Comparison of ENCODE assay signal across 24 cellular contexts in genomic region chr3:141959531-141959920, GRCh38.
A peak's percentile ranks its signal among the peaks of the same experiment; 100 is the strongest.
DNase-seq lines count a peak whose midpoint lies in the region; ATAC-seq, FAIRE-seq and TF ChIP-seq lines count a peak whose summit lies in the region.
"Had no signal": no experiment of that assay in that cellular context is flagged by ENCODE, and none has a peak within 500 bp of the region (broad histone marks: within the 10 kb centered on the region; RNA-seq: fewer than 3 reads in every experiment).

No MANE protein-coding gene starts in this region.

- peak overlapping the region; percentile 67 for H3K4ac ChIP-seq in IMR-90 (ENCODE audit: low read depth, low read length)

- H3K4me2 ChIP-seq in IMR-90 (ENCODE audit: low read depth, low read length) (peak overlapping the region; percentile 60), astrocyte (ENCODE audit: low read length) (peak overlapping the region; percentile 81), HepG2 (ENCODE audit: low read depth, low read length) (no peak overlapping the region)

- DNase-seq in IMR-90, result no peak
- DNase-seq in astrocyte (ENCODE audit: low read depth), result no peak
- DNase-seq in HepG2 (ENCODE audit: low spot score), result peak; percentile 15
- no peak for DNase-seq in dermis blood vessel endothelial cell
- no peak for DNase-seq in left lobe of liver (ENCODE audit: low spot score)
- no peak for DNase-seq in activated CD8-positive, alpha-beta T cell treated with anti-CD3 and anti-CD28 coated beads for 36 hours
- DNase-seq: activated CD4-positive, alpha-beta T cell treated with anti-CD3 and anti-CD28 coated beads, Interleukin-2, amount 50 U/mL, for 1 hour; activated T-cell treated with anti-CD3 and anti-CD28 coated beads, Interleukin-2, amount 50 U/mL, for 24 hours; BE2C; DMS153; Kasumi-1; kidney; naive B cell; NCI-H2029; NCI-H774; retina; stimulated activated CD4-positive, alpha-beta T cell treated with anti-CD3 and anti-CD28 coated beads, Interleukin-2, amount 100 ng/mL, for 48 hours had no signal

- H2BK120ac ChIP-seq in IMR-90 (ENCODE audit: low read depth, low read length), result peak overlapping the region; percentile 70

- BruUV-seq in IMR-90 (replicated peaks; lab: Mats Ljungman, UMichigan) (no TSS peak), HepG2 (replicated peaks; lab: Mats Ljungman, UMichigan) (no TSS peak)

- H3K27ac Mint-ChIP-seq in astrocyte (ENCODE audit: unreplicated experiment), result peak overlapping the region; percentile 66
- no peak overlapping the region for H3K27ac Mint-ChIP-seq in activated CD8-positive, alpha-beta T cell treated with anti-CD3 and anti-CD28 coated beads for 36 hours
- H3K27ac Mint-ChIP-seq: activated naive CD8-positive, alpha-beta T cell; activated T-cell treated with anti-CD3 and anti-CD28 coated beads, Interleukin-2, amount 50 U/mL, for 24 hours; T-helper 2 cell treated with Interferon-gamma antibody and Interleukin-4, amounts not matched to agents 5 μg/mL and 100 μg/mL, for 36 hours had no signal

- H3K79me1 ChIP-seq in IMR-90 (ENCODE audit: low read depth in 1 of 2, low read length in 2 of 2), result no peaks in the 10 kb centered on the region; a peak in 1 of 4 replicates

- H2AK5ac ChIP-seq in IMR-90 (ENCODE audit: low read depth, low read length), result no peak overlapping the region

- dilution Hi-C loops in IMR-90 (cut with HindIII; ENCODE audit: low sequenced_read_pairs, unreplicated experiment), result no loop called here

- no peaks in the 10 kb centered on the region for H3K9me3 ChIP-seq in IMR-90 (ENCODE audit: control insufficient read depth, insufficient read depth, low read length)
- no peaks in the 10 kb centered on the region for H3K9me3 ChIP-seq in astrocyte (ENCODE audit: insufficient read depth, low read depth, low read length)
- H3K9me3 ChIP-seq in HepG2 (ENCODE audit: low read length), result no peaks in the 10 kb centered on the region
- H3K9me3 ChIP-seq: BE2C had no signal

- TF ChIP-seq EP300 in HepG2 (IDR thresholded peaks at IDR 0.05; ENCODE audit: low read depth in 2 of 2, low read length in 2 of 2) (no peak), HepG2 (CRISPR knock-in tag; IDR thresholded peaks at IDR 0.05; ENCODE audit: borderline replicate concordance) (no peak)

- intact Hi-C loops in IMR-90 (cut with micrococcal nuclease), result no loop called here
- intact Hi-C loops in HepG2 (cut with micrococcal nuclease; ENCODE audit: unreplicated experiment), result no loop called here
- intact Hi-C loops in activated CD8-positive, alpha-beta T cell treated with anti-CD3 and anti-CD28 coated beads for 36 hours (cut with micrococcal nuclease), result no loop called here

- TF ChIP-seq CTCF in IMR-90 (conservative IDR thresholded peaks at IDR 0.05; ENCODE audit: low read depth, low read length) (no peak), astrocyte (IDR thresholded peaks at IDR 0.05; ENCODE audit: insufficient read depth, low read depth, low read length) (no peak), HepG2 (CRISPR knock-in tag; IDR thresholded peaks at IDR 0.05) (no peak)
- no peak for TF ChIP-seq CTCF in activated CD8-positive, alpha-beta T cell treated with anti-CD3 and anti-CD28 coated beads for 36 hours (IDR thresholded peaks at IDR 0.05)

- TF ChIP-seq RAD21 in IMR-90 (IDR thresholded peaks at IDR 0.05; ENCODE audit: low read length) (no peak), HepG2 (CRISPR knock-in tag; IDR thresholded peaks at IDR 0.05) (no peak)

- H2AFZ ChIP-seq in IMR-90 (replicated peaks; ENCODE audit: low read length, poor library complexity) (no peak overlapping the region), astrocyte (ENCODE audit: low read depth, low read length) (peak overlapping the region; percentile 21), HepG2 (ENCODE audit: low read length) (no peak overlapping the region)

- FAIRE-seq in astrocyte (lab: Jason Lieb, UNC) (no peak), HepG2 (lab: Jason Lieb, UNC) (no peak)
- FAIRE-seq: kidney, urothelium cell line had no signal

- H4K91ac ChIP-seq in IMR-90 (ENCODE audit: insufficient read depth, low read depth, low read length), result peak overlapping the region; percentile 75

- H2BK5ac ChIP-seq in IMR-90 (ENCODE audit: low read depth, low read length, poor library complexity, severe bottlenecking), result peak overlapping the region; percentile 78

- peak overlapping the region in 1 of 2 experiments; percentile 14; a peak in 1 of 4 replicates for H4K8ac ChIP-seq in IMR-90 (ENCODE audit: low read depth in 2 of 2, low read length in 2 of 2)

- peak overlapping the region; percentile 81; the same call in 1 of the 2 replicates for H2BK20ac ChIP-seq in IMR-90 (ENCODE audit: low read depth, low read length)

- no peak overlapping the region; the same call in 1 of the 2 replicates for H3K14ac ChIP-seq in IMR-90 (replicated peaks; ENCODE audit: low read depth, low read length)

- no peaks in the 10 kb centered on the region for H3K79me2 ChIP-seq in astrocyte (ENCODE audit: insufficient read depth, low read length)
- H3K79me2 ChIP-seq in HepG2 (ENCODE audit: insufficient read depth, low read length), result no peaks in the 10 kb centered on the region

- H3K4me1 ChIP-seq in IMR-90 (ENCODE audit: control insufficient read depth, insufficient read depth, low read length) (peaks cover 16% of the 10 kb centered on the region), astrocyte (ENCODE audit: insufficient read depth, low read length) (peaks cover 32% of the 10 kb centered on the region), HepG2 (ENCODE audit: insufficient read depth, low read length) (no peaks in the 10 kb centered on the region)
- H3K4me1 ChIP-seq: BE2C had no signal

- H4K20me1 ChIP-seq in IMR-90 (ENCODE audit: insufficient read depth, low read length), result no peaks in the 10 kb centered on the region; the same call in 1 of the 2 replicates
- no peaks in the 10 kb centered on the region for H4K20me1 ChIP-seq in astrocyte (ENCODE audit: insufficient read depth, low read length)
- no peaks in the 10 kb centered on the region for H4K20me1 ChIP-seq in HepG2 (ENCODE audit: insufficient read depth, low read length)

- H3K27me3 ChIP-seq in IMR-90 (ENCODE audit: control insufficient read depth, insufficient read depth, low read length) (no peaks in the 10 kb centered on the region), astrocyte (ENCODE audit: insufficient read depth, low read length) (no peaks in the 10 kb centered on the region), HepG2 (ENCODE audit: control insufficient read depth in 1 of 2, insufficient read depth in 2 of 2, low read length in 2 of 2) (no peaks in the 10 kb centered on the region)
- H3K27me3 ChIP-seq: BE2C had no signal

- H3K27ac ChIP-seq in IMR-90 (ENCODE audit: insufficient read depth, low read length) (peak overlapping the region; percentile 19; the same call in 1 of the 2 replicates), astrocyte (ENCODE audit: low read depth, low read length) (peak overlapping the region; percentile 96), HepG2 (ENCODE audit: extremely low read length, insufficient read depth, low read length) (no peak overlapping the region), skin epidermis (peak overlapping the region in 13 of 21 experiments; percentile 22 to 82 (median 65))
- H3K27ac ChIP-seq: HL-60 had no signal

- POLR2A ChIA-PET in IMR-90 (lab: Charles Lee; ENCODE audit: unreplicated experiment), result no interaction called here
- POLR2A ChIA-PET in HepG2 (lab: Yijun Ruan, JAX), result interaction anchor here (0.5 kb wide), 1 partner anchor 141 kb away, joined by 3 read pairs; no protein-coding TSS in a partner anchor
- POLR2A ChIA-PET in activated CD8-positive, alpha-beta T cell treated with anti-CD3 and anti-CD28 coated beads for 36 hours (lab: Charles Lee), result interaction anchor here (0.6 kb wide), 1 partner anchor 54 kb away, joined by 3 read pairs; no protein-coding TSS in a partner anchor

- CTCF ChIA-PET in IMR-90 (lab: Yijun Ruan, JAX) (interaction anchor here (0.6 kb wide), 1 partner anchor 41 kb away, joined by 3 read pairs; no protein-coding TSS in a partner anchor), HepG2 (lab: Yijun Ruan, JAX; ENCODE audit: low intra/inter-chr PET ratio, low total read pairs) (no interaction called here)
- CTCF ChIA-PET in activated CD8-positive, alpha-beta T cell treated with anti-CD3 and anti-CD28 coated beads for 36 hours (lab: Charles Lee), result no interaction called here

- no peak overlapping the region for H3K4me3 Mint-ChIP-seq in astrocyte (ENCODE audit: unreplicated experiment)
- no peak overlapping the region for H3K4me3 Mint-ChIP-seq in activated CD8-positive, alpha-beta T cell treated with anti-CD3 and anti-CD28 coated beads for 36 hours
- H3K4me3 Mint-ChIP-seq: activated naive CD8-positive, alpha-beta T cell; activated T-cell treated with anti-CD3 and anti-CD28 coated beads, Interleukin-2, amount 50 U/mL, for 24 hours; central memory CD8-positive, alpha-beta T cell; naive B cell; T-helper 2 cell treated with Interferon-gamma antibody and Interleukin-4, amounts not matched to agents 5 μg/mL and 100 μg/mL, for 36 hours had no signal

- H3K9ac ChIP-seq in IMR-90 (ENCODE audit: low read depth, low read length) (no peak overlapping the region), astrocyte (ENCODE audit: low read length) (peak overlapping the region; percentile 80), HepG2 (ENCODE audit: insufficient read depth, low read depth, low read length) (no peak overlapping the region)

- peaks cover 27% of the 10 kb centered on the region for H3K4me1 Mint-ChIP-seq in astrocyte (ENCODE audit: low read depth, unreplicated experiment)
- H3K4me1 Mint-ChIP-seq in activated CD8-positive, alpha-beta T cell treated with anti-CD3 and anti-CD28 coated beads for 36 hours (ENCODE audit: low read depth), result peaks cover 5% of the 10 kb centered on the region
- H3K4me1 Mint-ChIP-seq: central memory CD8-positive, alpha-beta T cell had no signal

- peaks cover 5% of the 10 kb centered on the region for H3K9me1 ChIP-seq in IMR-90 (ENCODE audit: insufficient read depth, low read length)

- H2AK9ac ChIP-seq in IMR-90 (replicated peaks; ENCODE audit: low read depth, low read length, poor library complexity), result no peak overlapping the region

- no peak overlapping the region; the same call in 1 of the 2 replicates for H4K5ac ChIP-seq in IMR-90 (ENCODE audit: low read depth, low read length)

- peak overlapping the region; percentile 72; the same call in 1 of the 2 replicates for H3K18ac ChIP-seq in IMR-90 (ENCODE audit: low read depth, low read length)

- ATAC-seq in IMR-90 (ENCODE audit: low read depth), result no peak
- no peak for ATAC-seq in HepG2
- ATAC-seq in HG03432 (IDR thresholded peaks at IDR 0.05; ENCODE audit: unreplicated experiment), result no peak
- no peak for ATAC-seq in left lobe of liver
- no peak for ATAC-seq in activated CD8-positive, alpha-beta T cell treated with anti-CD3 and anti-CD28 coated beads for 36 hours

- no CpG with 5 or more reads among the region's 4 CpGs for WGBS in IMR-90 (ENCODE audit: extremely low coverage in 2 of 2, insufficient read length in 1 of 2), 2 experiments
- WGBS in HepG2 (ENCODE audit: low lambda C conversion rate), result 86% methylated on average over 4 of the region's 4 CpGs

- H3K36me3 ChIP-seq in IMR-90 (ENCODE audit: control insufficient read depth, insufficient read depth, low read length), result no peaks in the 10 kb centered on the region; the same call in none of the 2 replicates
- no peaks in the 10 kb centered on the region for H3K36me3 ChIP-seq in astrocyte (ENCODE audit: insufficient read depth, low read length)
- H3K36me3 ChIP-seq in HepG2 (replicated peaks in 1 of 2; ENCODE audit: control insufficient read depth in 1 of 2, insufficient read depth in 2 of 2, low read length in 2 of 2), result peaks cover 4 to 14% of the 10 kb centered on the region in 2 experiments; a peak in 4 of 5 replicates

- TF ChIP-seq POLR2A in IMR-90 (IDR thresholded peaks at IDR 0.05; ENCODE audit: low read depth, low read length) (no peak), HepG2 (IDR thresholded peaks at IDR 0.05; ENCODE audit: insufficient read depth in 1 of 2, low read depth in 2 of 2, low read length in 2 of 2) (no peak)

- in situ Hi-C loops in IMR-90 (cut with MboI; ENCODE audit: low sequenced_read_pairs), result no loop called here
- in situ Hi-C loops in HepG2 (cut with HindIII; ENCODE audit: extremely low pct_ligation_motif_present, low pct_unique_long_range_greater_than_20kb), result no loop called here

- H3K23ac ChIP-seq in IMR-90 (ENCODE audit: low read depth, low read length), result 0 out of 2 replicates have a peak overlapping the region, but pooled peaks have one; percentile 44

- H2BK15ac ChIP-seq in IMR-90 (ENCODE audit: low read depth, low read length), result no peak overlapping the region; the same call in 2 of the 3 replicates

- H3K4me3 ChIP-seq in IMR-90 (ENCODE audit: insufficient read depth, low read depth, low read length), result no peak overlapping the region
- no peak overlapping the region for H3K4me3 ChIP-seq in astrocyte (ENCODE audit: insufficient read depth, low read depth, low read length)
- no peak overlapping the region for H3K4me3 ChIP-seq in HepG2 (replicated peaks in 1 of 3; ENCODE audit: insufficient read depth in 1 of 3, low read depth in 2 of 3, low read length in 3 of 3)
- no peak overlapping the region for H3K4me3 ChIP-seq in skin epidermis

- peaks cover 18% of the 10 kb centered on the region for H3K36me3 Mint-ChIP-seq in astrocyte (ENCODE audit: low read depth, unreplicated experiment)
- no peaks in the 10 kb centered on the region for H3K36me3 Mint-ChIP-seq in activated CD8-positive, alpha-beta T cell treated with anti-CD3 and anti-CD28 coated beads for 36 hours (ENCODE audit: low read depth)

- no peaks in the 10 kb centered on the region for H3K27me3 Mint-ChIP-seq in astrocyte (ENCODE audit: low read depth, unreplicated experiment)
- H3K27me3 Mint-ChIP-seq in activated CD8-positive, alpha-beta T cell treated with anti-CD3 and anti-CD28 coated beads for 36 hours, result no peaks in the 10 kb centered on the region
- H3K27me3 Mint-ChIP-seq: activated naive CD8-positive, alpha-beta T cell; activated T-cell treated with anti-CD3 and anti-CD28 coated beads, Interleukin-2, amount 50 U/mL, for 24 hours; central memory CD8-positive, alpha-beta T cell; naive B cell had no signal

- no peaks in the 10 kb centered on the region for H3K9me3 Mint-ChIP-seq in astrocyte (ENCODE audit: unreplicated experiment)
- H3K9me3 Mint-ChIP-seq in activated CD8-positive, alpha-beta T cell treated with anti-CD3 and anti-CD28 coated beads for 36 hours, result no peaks in the 10 kb centered on the region
- H3K9me3 Mint-ChIP-seq: activated T-cell treated with anti-CD3 and anti-CD28 coated beads, Interleukin-2, amount 50 U/mL, for 24 hours; central memory CD8-positive, alpha-beta T cell; naive B cell; T-helper 2 cell treated with Interferon-gamma antibody and Interleukin-4, amounts not matched to agents 5 μg/mL and 100 μg/mL, for 36 hours had no signal

- peak overlapping the region; percentile 47 for H3K56ac ChIP-seq in IMR-90 (ENCODE audit: extremely low read depth, insufficient read depth, low read length)
